In genomic region chr6:122126894-122127293, GRCh38 we compare ENCODE assay signal across 15 cellular contexts.
DNase-seq lines count a peak whose midpoint lies in the region; ATAC-seq and TF ChIP-seq lines count a peak whose summit lies in the region.
"Had no signal": no experiment of that assay in that cellular context is flagged by ENCODE, and none has a peak within 500 bp of the region (broad histone marks: within the 10 kb centered on the region; RNA-seq: fewer than 3 reads in every experiment).

No MANE protein-coding gene starts in this region.

- H3K4me2 ChIP-seq in PC-9 = no peak overlapping the region
- no peak overlapping the region for H3K4me2 ChIP-seq in OCI-LY7 (ENCODE audit: low read length)

- POLR2A ChIA-PET in PC-9 (lab: Charles Lee; ENCODE audit: unreplicated experiment) (no interaction called here), OCI-LY7 (lab: Charles Lee) (no interaction called here)

- H3K27me3 ChIP-seq in PC-9 (ENCODE audit: insufficient read depth, low read depth) (no peaks in the 10 kb centered on the region), psoas muscle (ENCODE audit: insufficient read depth in 3 of 3, low read length in 2 of 3) (no peaks in the 10 kb centered on the region)

- intact Hi-C loops in PC-9 (cut with micrococcal nuclease; ENCODE audit: unreplicated experiment) = no loop called here
- intact Hi-C loops in left ventricle myocardium superior (cut with micrococcal nuclease) = loop anchor here (5.0 kb wide), 1 partner anchor 285 kb away; no protein-coding TSS in a partner anchor
- intact Hi-C loops in psoas muscle (cut with DNase I) = no loop called here
- intact Hi-C loops in OCI-LY7 (cut with micrococcal nuclease; ENCODE audit: unreplicated experiment) = no loop called here

- H3K36me3 ChIP-seq in PC-9 (ENCODE audit: low read depth) (no peaks in the 10 kb centered on the region), psoas muscle (ENCODE audit: insufficient read depth in 1 of 2, low read depth in 1 of 2) (no peaks in the 10 kb centered on the region), OCI-LY7 (ENCODE audit: insufficient read depth, low read length) (no peaks in the 10 kb centered on the region)

- peak; percentile 7 for ATAC-seq in left ventricle myocardium superior
- ATAC-seq in psoas muscle = peak; percentile 29 to 70 (median 66)
- ATAC-seq in HG03565 (IDR thresholded peaks at IDR 0.05; ENCODE audit: unreplicated experiment) = no peak
- ATAC-seq: HCT116 had no signal

- H3K9me3 ChIP-seq in PC-9 (ENCODE audit: insufficient read depth, low read depth) (no peaks in the 10 kb centered on the region), psoas muscle (no peaks in the 10 kb centered on the region), OCI-LY7 (ENCODE audit: low read length) (no peaks in the 10 kb centered on the region)

- H4K20me1 ChIP-seq in PC-9 (ENCODE audit: insufficient read depth) = no peaks in the 10 kb centered on the region
- no peaks in the 10 kb centered on the region for H4K20me1 ChIP-seq in OCI-LY7 (ENCODE audit: insufficient read depth, low read length)

- no peaks in the 10 kb centered on the region for H3K79me2 ChIP-seq in PC-9 (ENCODE audit: low read depth)
- no peaks in the 10 kb centered on the region for H3K79me2 ChIP-seq in OCI-LY7 (ENCODE audit: insufficient read depth, low read depth, low read length)

- no peaks in the 10 kb centered on the region for H3K4me1 ChIP-seq in PC-9 (replicated peaks; ENCODE audit: insufficient read depth)
- H3K4me1 ChIP-seq in psoas muscle = peaks cover 37% of the 10 kb centered on the region
- H3K4me1 ChIP-seq in OCI-LY7 (ENCODE audit: insufficient read depth, low read length, poor library complexity, severe bottlenecking) = no peaks in the 10 kb centered on the region

- DNase-seq in PC-9 = no peak
- no peak for DNase-seq in left ventricle myocardium superior
- DNase-seq in psoas muscle = no peak
- no peak for DNase-seq in activated effector memory CD4-positive, alpha-beta T cell treated with Interleukin-2 at 50 U/mL for 16 hours
- no peak for DNase-seq in OCI-LY7 (ENCODE audit: low spot score)
- DNase-seq: C1 segment of cervical spinal cord; CD4-positive, alpha-beta memory T cell; DMS153; DMS79 treated with DMSO at 0.1 percent for 48 hours; EL; GM23248 had no signal

- CTCF ChIA-PET in PC-9 (lab: Charles Lee) = no interaction called here
- CTCF ChIA-PET in OCI-LY7 (lab: Charles Lee; ENCODE audit: unreplicated experiment) = no interaction called here

- H3K9me2 ChIP-seq in PC-9 (ENCODE audit: insufficient read depth) (no peaks in the 10 kb centered on the region), OCI-LY7 (ENCODE audit: insufficient read depth, low read length) (no peaks in the 10 kb centered on the region)

- BruUV-seq in PC-9 (replicated peaks; lab: Mats Ljungman, UMichigan) (no TSS peak), OCI-LY7 (replicated peaks; lab: Mats Ljungman, UMichigan) (no TSS peak)

- TF ChIP-seq CTCF in 22Rv1 (IDR thresholded peaks at IDR 0.05) (no peak), PC-9 (conservative IDR thresholded peaks at IDR 0.05) (no peak), psoas muscle (IDR thresholded peaks at IDR 0.05) (no peak), OCI-LY7 (conservative IDR thresholded peaks at IDR 0.05; ENCODE audit: low read length) (no peak)

- H2AFZ ChIP-seq in PC-9 = 0 out of 2 replicates have a peak overlapping the region, but pooled peaks have one; percentile 42
- no peak overlapping the region for H2AFZ ChIP-seq in OCI-LY7 (ENCODE audit: low read length)
- H2AFZ ChIP-seq: GM23248 had no signal

- no peak overlapping the region for H3K4me3 ChIP-seq in PC-9
- H3K4me3 ChIP-seq in psoas muscle = peak overlapping the region; percentile 35
- no peak overlapping the region for H3K4me3 ChIP-seq in OCI-LY7 (ENCODE audit: low read depth, low read length, poor library complexity, severe bottlenecking)
- H3K4me3 ChIP-seq: GM23248 had no signal

- no peaks in the 10 kb centered on the region for H3F3A ChIP-seq in PC-9 (ENCODE audit: insufficient read depth, low read depth)

- 22 to 51% (median 28%) methylated on average over 3 of the region's 3 CpGs for WGBS in psoas muscle, 3 donors

- H3K27ac ChIP-seq in 22Rv1 (peak overlapping the region; percentile 7; the same call in 1 of the 2 replicates), PC-9 (no peak overlapping the region), psoas muscle (peak overlapping the region; percentile 73), OCI-LY7 (ENCODE audit: low read depth, low read length, poor library complexity, severe bottlenecking) (no peak overlapping the region)
- H3K27ac ChIP-seq: GM23248, HL-60 had no signal

Comparison
In these comparisons a context has a peak if more than half of its experiments do, and no peak if none do; other contexts are left out.
1. H3K27ac ChIP-seq: peak in 22Rv1 (single experiment) and psoas muscle (single experiment); none in PC-9 (single experiment) and OCI-LY7 (single experiment).